ENCODE assay signal across 8 cellular contexts in the genomic region with DNA sequence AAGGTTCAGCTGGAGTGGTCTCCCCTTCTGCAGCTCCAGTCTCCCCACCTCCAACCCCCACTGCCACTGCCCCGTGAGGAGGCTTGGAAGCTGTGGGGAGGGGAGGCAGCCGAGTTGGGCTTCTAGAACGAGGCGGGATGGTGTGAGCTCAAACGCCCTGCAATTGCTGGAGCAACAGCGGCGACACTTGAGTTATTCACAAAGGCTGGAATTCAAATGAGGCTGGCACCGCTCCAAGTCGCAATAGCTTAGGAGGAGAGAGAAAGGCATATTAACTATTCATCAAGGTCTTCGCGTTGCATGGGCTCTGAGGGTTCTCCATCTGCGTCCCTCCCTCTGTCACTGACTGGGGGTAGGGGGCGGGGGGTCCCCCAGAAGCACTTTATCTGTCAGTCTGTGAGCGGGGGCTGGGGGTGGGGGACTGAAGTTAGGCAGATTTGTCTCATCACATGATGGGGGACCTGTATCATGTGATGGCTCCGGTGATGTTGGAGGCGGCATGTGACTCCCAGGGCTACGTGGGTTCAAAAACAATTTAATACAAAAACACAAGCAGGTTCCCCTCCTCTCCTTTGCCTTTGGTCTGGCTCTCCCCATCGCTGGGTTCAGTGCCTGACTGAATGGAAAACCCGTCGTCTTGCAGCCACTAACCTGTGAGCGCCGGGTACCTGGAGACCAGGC.
DNase-seq lines count a peak whose midpoint lies in the region; ATAC-seq, FAIRE-seq and TF ChIP-seq lines count a peak whose summit lies in the region.

No MANE protein-coding gene starts in this region.

- H3K4me1 ChIP-seq in DOHH2 (ENCODE audit: control insufficient read depth, low read length) (peaks cover 10% of the 10 kb centered on the region), GM12878 (ENCODE audit: control insufficient read depth, insufficient read depth, low read length) (no peaks in the 10 kb centered on the region), gastrocnemius medialis (peaks cover 0 to 5% of the 10 kb centered on the region in 2 donors)

- H3K36me3 ChIP-seq in DOHH2 (ENCODE audit: control insufficient read depth, low read length): no peaks in the 10 kb centered on the region
- H3K36me3 ChIP-seq in GM12878 (ENCODE audit: control insufficient read depth in 2 of 2, insufficient read depth in 2 of 2, low read length in 1 of 2): no peaks in the 10 kb centered on the region
- H3K36me3 ChIP-seq in gastrocnemius medialis: no peaks in the 10 kb centered on the region

- H3K9me3 ChIP-seq in DOHH2 (ENCODE audit: control insufficient read depth, insufficient read depth, low read length) (no peaks in the 10 kb centered on the region), GM12878 (replicated peaks; ENCODE audit: control insufficient read depth, insufficient read depth, low read length) (no peaks in the 10 kb centered on the region), iPS-18c (ENCODE audit: control insufficient read depth, insufficient read depth, low read length) (no peaks in the 10 kb centered on the region), gastrocnemius medialis (no peaks in the 10 kb centered on the region)

- DNase-seq in NCI-H2107 (lab: John Stamatoyannopoulos, UW) (peak; percentile 73), GM12878 (ENCODE audit: low read depth, low spot score) (no peak), gastrocnemius medialis (no peak), SIG-M5 treated with dmso at 0.1 percent for 504 hours (lab: John Stamatoyannopoulos, UW; ENCODE audit: unreplicated experiment) (no peak)

- no peak for TF ChIP-seq EP300 in GM12878 (IDR thresholded peaks at IDR 0.05; ENCODE audit: borderline replicate concordance in 1 of 2, control insufficient read depth in 1 of 2, low read depth in 2 of 2, low read length in 2 of 2)

- H3K4me2 ChIP-seq in DOHH2 (ENCODE audit: low read length) (peak overlapping the region; percentile 21; the same call in 1 of the 2 replicates), GM12878 (ENCODE audit: control insufficient read depth, insufficient read depth) (no peak overlapping the region)

- no peak overlapping the region for H3K9ac ChIP-seq in GM12878 (ENCODE audit: control insufficient read depth, insufficient read depth, low read length)

- no peak for ATAC-seq in GM12878
- ATAC-seq in gastrocnemius medialis: no peak
- ATAC-seq in GM19395 (IDR thresholded peaks at IDR 0.05; ENCODE audit: unreplicated experiment): no peak
- ATAC-seq in GM21447 (IDR thresholded peaks at IDR 0.05; ENCODE audit: unreplicated experiment): no peak

- 3% methylated on average over 22 of the region's 22 CpGs for WGBS in GM12878 (ENCODE audit: insufficient coverage, insufficient replicate concordance, low lambda C conversion rate, missing lambda C conversion rate)

- no peak overlapping the region for H2AFZ ChIP-seq in GM12878 (ENCODE audit: control insufficient read depth, low read depth, low read length)

- CTCF ChIA-PET in GM12878 (lab: Yijun Ruan, JAX): interaction anchor here (0.6 kb wide), 2 partner anchors 59 to 79 kb away, joined by 3 read pairs; no protein-coding TSS in a partner anchor

- intact Hi-C loops in GM12878 (cut with micrococcal nuclease; ENCODE audit: unreplicated experiment) (no loop called here), gastrocnemius medialis (cut with DNase I; ENCODE audit: low total_unique reads) (no loop called here)

- no TSS peak for BruUV-seq in GM12878 (replicated peaks; lab: Mats Ljungman, UMichigan)

- H3K27me3 ChIP-seq in DOHH2 (ENCODE audit: control insufficient read depth, low read length) (peaks cover 16% of the 10 kb centered on the region; the same call in 1 of the 2 replicates), GM12878 (replicated peaks in 1 of 2; ENCODE audit: control insufficient read depth in 2 of 2, insufficient read depth in 2 of 2, low read length in 1 of 2) (peaks cover 3% of the 10 kb centered on the region in 2 experiments; a peak in 3 of 4 replicates), gastrocnemius medialis (peaks cover 8 to 13% (median 10%) of the 10 kb centered on the region in 3 donors)

- H3K4me3 ChIP-seq in DOHH2 (ENCODE audit: low read length) (no peak overlapping the region), GM12878 (no peak overlapping the region), iPS-18c (ENCODE audit: insufficient read depth, low read depth, low read length) (peak overlapping the region; percentile 54), gastrocnemius medialis (peak overlapping the region in 3 of 4 donors; percentile 12 to 36 (median 16))

- no peak overlapping the region for H3K27ac ChIP-seq in DOHH2 (ENCODE audit: low read depth, low read length)
- H3K27ac ChIP-seq in GM12878 (ENCODE audit: control insufficient read depth, insufficient read depth): no peak overlapping the region
- H3K27ac ChIP-seq in gastrocnemius medialis: no peak overlapping the region

- FAIRE-seq in GM12878 (lab: Jason Lieb, UNC): no peak

- TF ChIP-seq POLR2A in GM12878 (IDR thresholded peaks at IDR 0.05; ENCODE audit: low read depth, low read length): no peak
- TF ChIP-seq POLR2A in gastrocnemius medialis (IDR thresholded peaks at IDR 0.05): no peak

- SMC1A ChIA-PET in GM12878 (lab: Charles Lee; ENCODE audit: uncharacterized antibody, unreplicated experiment): no interaction called here

- RAD21 ChIA-PET in GM12878 (lab: Charles Lee; ENCODE audit: unreplicated experiment): no interaction called here

- H3K79me2 ChIP-seq in DOHH2 (ENCODE audit: control insufficient read depth, low read length) (no peaks in the 10 kb centered on the region), GM12878 (ENCODE audit: control insufficient read depth, insufficient read depth, low read length) (no peaks in the 10 kb centered on the region)

- POLR2A ChIA-PET in GM12878 (lab: Charles Lee): no interaction called here

- in situ Hi-C loops in GM12878 (cut with MboI) (no loop called here), gastrocnemius medialis (cut with MboI; ENCODE audit: low sequenced_read_pairs in 4 of 4) (no loop called here)

- no peak for TF ChIP-seq CTCF in DOHH2 (IDR thresholded peaks at IDR 0.05; ENCODE audit: low read depth, low read length, poor library complexity, severe bottlenecking)
- no peak for TF ChIP-seq CTCF in GM12878 (IDR thresholded peaks at IDR 0.05 in 2 of 3, conservative IDR thresholded peaks at IDR 0.05 in 1 of 3; ENCODE audit: control insufficient read depth in 2 of 3, extremely low read depth in 1 of 3, insufficient read depth in 1 of 3, low read depth in 3 of 3, low read length in 3 of 3)
- TF ChIP-seq CTCF in gastrocnemius medialis (IDR thresholded peaks at IDR 0.05 in 4 of 5, conservative IDR thresholded peaks at IDR 0.05 in 1 of 5): no peak

- no peaks in the 10 kb centered on the region for H4K20me1 ChIP-seq in DOHH2 (ENCODE audit: control insufficient read depth, insufficient read depth, low read depth, low read length)
- H4K20me1 ChIP-seq in GM12878 (ENCODE audit: control insufficient read depth, insufficient read depth): no peaks in the 10 kb centered on the region

- no peaks in the 10 kb centered on the region for H3F3A ChIP-seq in DOHH2 (ENCODE audit: control insufficient read depth, insufficient read depth)

- TF ChIP-seq RAD21 in GM12878 (IDR thresholded peaks at IDR 0.05; ENCODE audit: insufficient read depth, low read depth, low read length): no peak

- no peaks in the 10 kb centered on the region for H3K9me2 ChIP-seq in DOHH2 (replicated peaks; ENCODE audit: control insufficient read depth, low read length)

TF ChIP-seq in GM12878, 131 proteins besides CTCF, POLR2A, EP300 and RAD21:
- TF ChIP-seq POLR2AphosphoS2 (IDR thresholded peaks at IDR 0.05; ENCODE audit: low read depth, low read length) (no peak), YBX1 (IDR thresholded peaks at IDR 0.05) (no peak), BCLAF1 (IDR thresholded peaks at IDR 0.05) (no peak), NFIC (IDR thresholded peaks at IDR 0.05; ENCODE audit: low read depth, low read length) (no peak), NBN (IDR thresholded peaks at IDR 0.05) (no peak), CHD1 (IDR thresholded peaks at IDR 0.05; ENCODE audit: low read depth, low read length) (no peak), RAD51 (IDR thresholded peaks at IDR 0.05) (peak; percentile 68), FOS (IDR thresholded peaks at IDR 0.05; ENCODE audit: borderline replicate concordance, extremely low read depth, insufficient read length) (peak; percentile 15), CBFB (IDR thresholded peaks at IDR 0.05; ENCODE audit: low read depth) (no peak), RB1 (IDR thresholded peaks at IDR 0.05; ENCODE audit: borderline replicate concordance) (no peak)

Comparison
In these comparisons a context has a peak if more than half of its experiments do, and no peak if none do; other contexts are left out.
1. H3K4me3 ChIP-seq: peak in iPS-18c (single experiment) and gastrocnemius medialis (3 of 4); none in DOHH2 (single experiment) and GM12878 (single experiment).